Comparison of ENCODE assay signal across 8 cellular contexts in genomic region chr16:88561485-88562369, GRCh38. TPM values are rescaled to one million over a fixed set of nuclear protein-coding genes. Genes with fewer than 3 reads are reported as not detected.
DNase-seq lines count a peak whose midpoint lies in the region; ATAC-seq, FAIRE-seq and TF ChIP-seq lines count a peak whose summit lies in the region.

No MANE protein-coding gene starts in this region.

- no peak overlapping the region for H3K56ac ChIP-seq in mesendoderm (ENCODE audit: low read length)

- no peaks in the 10 kb centered on the region for H3K36me3 ChIP-seq in mesendoderm (ENCODE audit: control insufficient read depth, insufficient read depth, low read length)

- H3K4me2 ChIP-seq in mesendoderm (ENCODE audit: low read length): no peak overlapping the region

- no peak overlapping the region for H3K4ac ChIP-seq in mesendoderm (ENCODE audit: low read depth, low read length)

- H3K27me3 ChIP-seq in mesendoderm (ENCODE audit: insufficient read depth, low read length, poor library complexity): no peaks in the 10 kb centered on the region

- no peak overlapping the region for H3K18ac ChIP-seq in mesendoderm (ENCODE audit: low read length)

- TF ChIP-seq POLR2A in NB4 (IDR thresholded peaks at IDR 0.05; ENCODE audit: extremely low read depth, insufficient read length) (no peak), GM12892 (IDR thresholded peaks at IDR 0.05; ENCODE audit: low read depth, low read length) (no peak)

- no peaks in the 10 kb centered on the region for H3K79me1 ChIP-seq in mesendoderm (ENCODE audit: low read length)

- no peaks in the 10 kb centered on the region for H3K79me2 ChIP-seq in mesendoderm (ENCODE audit: control insufficient read depth, insufficient read depth, low read length)

- H3K23ac ChIP-seq in mesendoderm (ENCODE audit: low read length): no peak overlapping the region

- no peak overlapping the region for H4K8ac ChIP-seq in mesendoderm (ENCODE audit: low read depth, low read length)

- TF ChIP-seq CTCF in NB4 (IDR thresholded peaks at IDR 0.05; ENCODE audit: low read depth, low read length): peak; percentile 61

- FAIRE-seq in GM12892 (lab: Jason Lieb, UNC): no peak

- no peak overlapping the region for H2BK5ac ChIP-seq in mesendoderm (ENCODE audit: low read length)

- no peak overlapping the region for H3K27ac ChIP-seq in mesendoderm (ENCODE audit: low read depth, low read length)

- H3K4me3 ChIP-seq in NB4 (ENCODE audit: low read depth, low read length) (no peak overlapping the region), mesendoderm (ENCODE audit: low read length) (no peak overlapping the region)

- in situ Hi-C loops in G401 (cut with HindIII; ENCODE audit: low sequenced_read_pairs): no loop called here

- H3K9ac ChIP-seq in mesendoderm (ENCODE audit: low read length): no peak overlapping the region

- H2AK5ac ChIP-seq in mesendoderm (ENCODE audit: low read length): no peak overlapping the region

- H2BK120ac ChIP-seq in mesendoderm (ENCODE audit: low read depth, low read length): no peak overlapping the region

- no CpG with 5 or more reads among the region's 25 CpGs for WGBS in mesendoderm (ENCODE audit: extremely low coverage, insufficient coverage, low lambda C conversion rate)

- no peak overlapping the region for H4K5ac ChIP-seq in mesendoderm (ENCODE audit: low read length)

- no peak for ATAC-seq in HG02571 (IDR thresholded peaks at IDR 0.05; ENCODE audit: unreplicated experiment)

- peak; percentile 65 for DNase-seq in G401 (ENCODE audit: low spot score)
- DNase-seq in NB4 (ENCODE audit: low read depth): peak; percentile 56
- DNase-seq in activated CD4-positive, alpha-beta T cell treated with anti-CD3 and anti-CD28 coated beads, Interleukin-2, amount 50 U/mL, for 1 hour: peak; percentile 57
- peak; percentile 70 for DNase-seq in ecto neural progenitor cell (ENCODE audit: low spot score)
- DNase-seq in mesendoderm: peak; percentile 53
- peak; percentile 27 to 51 for DNase-seq in stimulated activated CD8-positive, alpha-beta memory T cell treated with anti-CD3 and anti-CD28 coated beads, Interleukin-7, amount 100 ng/mL, for 4 hours (ENCODE audit: low read depth in 2 of 2)
- DNase-seq in GM12892 (ENCODE audit: insufficient read length): no peak

- no peak overlapping the region for H2BK15ac ChIP-seq in mesendoderm (replicated peaks; ENCODE audit: low read depth)

- H3K4me1 ChIP-seq in mesendoderm (ENCODE audit: control insufficient read depth, low read depth, low read length): no peaks in the 10 kb centered on the region

RNA-seq across cellular contexts. Expression of gene ZC3H18, which starts 8.5 kb away (rescaled TPM):
- total RNA-seq in G401 (2014; rRNA removed; shearing (Covaris generic)): 25.8 and 48.9 TPM in 2 replicates
- 44.2 TPM for polyA plus RNA-seq in mesendoderm (2013, experiment 1 of 2)
- 44.8 TPM for polyA plus RNA-seq in mesendoderm (2013, experiment 2 of 2)
- 17.9 TPM for polyA plus RNA-seq in GM12892 (2012; ENCODE audit: missing spikeins)
